In genomic region chr5:139272471-139273321, GRCh38 we compare ENCODE assay signal across 8 cellular contexts. TPM values are rescaled to one million over a fixed set of nuclear protein-coding genes. Genes with fewer than 3 reads are reported as not detected.
DNase-seq lines count a peak whose midpoint lies in the region; ATAC-seq and TF ChIP-seq lines count a peak whose summit lies in the region.

No MANE protein-coding gene starts in this region.

- peak overlapping the region; percentile 71 to 77 (median 77) for H3K27ac Mint-ChIP-seq in nephron

- intact Hi-C loops in colonic mucosa (cut with DNase I), result no loop called here

- peaks cover 60% of the 10 kb centered on the region for H3K4me1 Mint-ChIP-seq in nephron

- H3K36me3 ChIP-seq in colonic mucosa, result no peaks in the 10 kb centered on the region

- POLR2A ChIA-PET in RWPE1 (lab: Yijun Ruan, JAX; ENCODE audit: low non-redundant PET), result interaction anchor here (0.5 kb wide), 1 partner anchor 743 kb away, joined by 4 read pairs; no protein-coding TSS in a partner anchor

- no peaks in the 10 kb centered on the region for H3K9me3 ChIP-seq in colonic mucosa

- peak overlapping the region; percentile 72 for H3K27ac ChIP-seq in RWPE1
- H3K27ac ChIP-seq in colonic mucosa, result peak overlapping the region; percentile 64

- TF ChIP-seq CTCF in RWPE1 (conservative IDR thresholded peaks at IDR 0.05; ENCODE audit: low read depth) (no peak), colonic mucosa (IDR thresholded peaks at IDR 0.05) (no peak), nephron (IDR thresholded peaks at IDR 0.05; ENCODE audit: unreplicated experiment in 3 of 3) (no peak)

- no peaks in the 10 kb centered on the region for H3K27me3 Mint-ChIP-seq in nephron (ENCODE audit: low read depth)

- no peak overlapping the region for H3K4me3 ChIP-seq in colonic mucosa

- peak in 4 of 6 experiments; percentile 16 to 34 (median 28) for DNase-seq in stimulated activated naive CD4-positive, alpha-beta T cell (lab: John Stamatoyannopoulos, UW)
- DNase-seq in stimulated activated naive CD4-positive, alpha-beta T cell treated with Interleukin-2 at 50 U/mL for 16 hours (lab: John Stamatoyannopoulos, UW), result no peak
- peak; percentile 78 for DNase-seq in RWPE1 (ENCODE audit: low spot score)
- peak; percentile 85 for DNase-seq in colonic mucosa
- no peak for DNase-seq in NCI-H2171 treated with DMSO at 0.1 percent for 48 hours (lab: John Stamatoyannopoulos, UW)

- peaks cover 25% of the 10 kb centered on the region for H3K4me1 ChIP-seq in colonic mucosa

- H3K9ac ChIP-seq in colonic mucosa (ENCODE audit: low read depth in 2 of 2, low read length in 2 of 2), result peak overlapping the region; percentile 44 to 97

- H3K27me3 ChIP-seq in colonic mucosa, result no peaks in the 10 kb centered on the region

- H3K4me3 Mint-ChIP-seq in nephron, result peak overlapping the region; percentile 83 to 86 (median 85)

- no peaks in the 10 kb centered on the region for H3K9me3 Mint-ChIP-seq in nephron

- ATAC-seq in GM19455 (IDR thresholded peaks at IDR 0.05; ENCODE audit: unreplicated experiment) (no peak), GM18498 (IDR thresholded peaks at IDR 0.05; ENCODE audit: unreplicated experiment) (no peak)

- no peaks in the 10 kb centered on the region for H3K36me3 Mint-ChIP-seq in nephron (ENCODE audit: low read depth)

- CTCF ChIA-PET in RWPE1 (lab: Yijun Ruan, JAX), result interaction anchor here (0.5 to 1.7 kb wide), 4 partner anchors 9 to 693 kb away, joined by 3 to 11 read pairs (median 3); no protein-coding TSS in a partner anchor

RNA-seq across cellular contexts. Expression of gene MATR3, which starts 20.8 kb away (rescaled TPM):
- total RNA-seq in colonic mucosa, result 100 to 1,000 TPM; 105 to 128 TPM

Comparison
In these comparisons a context has a peak if more than half of its experiments do, and no peak if none do; other contexts are left out.
1. DNase-seq: peak in stimulated activated naive CD4-positive, alpha-beta T cell (4 of 6), RWPE1 (single experiment) and colonic mucosa (single experiment); none in stimulated activated naive CD4-positive, alpha-beta T cell treated with Interleukin-2 at 50 U/mL for 16 hours (single experiment) and NCI-H2171 treated with DMSO at 0.1 percent for 48 hours (single experiment).